ENCODE assay signal across 18 cellular contexts in genomic region chr9:75491533-75491932, GRCh38.
A peak's percentile ranks its signal among the peaks of the same experiment; 100 is the strongest.
DNase-seq lines count a peak whose midpoint lies in the region; ATAC-seq and TF ChIP-seq lines count a peak whose summit lies in the region.
"Had no signal": no experiment of that assay in that cellular context is flagged by ENCODE, and none has a peak within 500 bp of the region (broad histone marks: within the 10 kb centered on the region; RNA-seq: fewer than 3 reads in every experiment).

No MANE protein-coding gene starts in this region.

- H2AFZ ChIP-seq in GM23338 (peak overlapping the region; percentile 12; the same call in 1 of the 2 replicates), parathyroid adenoma (peak overlapping the region; percentile 62), smooth muscle cell (ENCODE audit: low read depth) (no peak overlapping the region)

- H3K9me3 ChIP-seq in gastroesophageal sphincter (no peaks in the 10 kb centered on the region), parathyroid adenoma (ENCODE audit: control insufficient read depth, low read length) (no peaks in the 10 kb centered on the region), smooth muscle cell (replicated peaks; ENCODE audit: low read depth) (no peaks in the 10 kb centered on the region)

- no peaks in the 10 kb centered on the region; the same call in 1 of the 2 replicates for H3K9me2 ChIP-seq in GM23338 (ENCODE audit: insufficient read depth)

- WGBS in gastroesophageal sphincter (ENCODE audit: low coverage in 1 of 2), 2 donors = 75% methylated on average over 1 of the region's 1 CpG; no CpG with 5 or more reads in 1 of the 2 donors
- WGBS in smooth muscle cell (ENCODE audit: low lambda C conversion rate) = 61% methylated on average over 1 of the region's 1 CpG

- no peaks in the 10 kb centered on the region for H3K79me2 ChIP-seq in GM23338 (replicated peaks; ENCODE audit: insufficient read depth)
- H3K79me2 ChIP-seq in parathyroid adenoma = no peaks in the 10 kb centered on the region
- H3K79me2 ChIP-seq in smooth muscle cell (ENCODE audit: low read depth) = no peaks in the 10 kb centered on the region

- H3K4me1 ChIP-seq in GM23338 (ENCODE audit: insufficient read depth) (no peaks in the 10 kb centered on the region), gastroesophageal sphincter (peaks cover 0 to 20% (median 0%) of the 10 kb centered on the region in 3 donors), parathyroid adenoma (peaks cover 23% of the 10 kb centered on the region), smooth muscle cell (ENCODE audit: low read depth) (no peaks in the 10 kb centered on the region)

- no peaks in the 10 kb centered on the region for H4K20me1 ChIP-seq in GM23338 (replicated peaks; ENCODE audit: insufficient read depth)
- no peaks in the 10 kb centered on the region for H4K20me1 ChIP-seq in smooth muscle cell (ENCODE audit: low read depth)
- H4K20me1 ChIP-seq: BLaER1 treated with 17β-estradiol and CSF1 and Interleukin-3, amounts not matched to agents 10 nM and 100 nM had no signal

- peaks cover 10% of the 10 kb centered on the region for H3K9me3 Mint-ChIP-seq in GM23338
- H3K9me3 Mint-ChIP-seq: CD8-positive, alpha-beta T cell had no signal

- peaks cover 8% of the 10 kb centered on the region for H3K36me3 Mint-ChIP-seq in GM23338 (ENCODE audit: low read depth)
- H3K36me3 Mint-ChIP-seq: CD8-positive, alpha-beta T cell had no signal

- DNase-seq in GM23338 (ENCODE audit: low spot score) (no peak), MV-4-11 (lab: John Stamatoyannopoulos, UW) (peak; percentile 29), smooth muscle cell (lab: John Stamatoyannopoulos, UW; ENCODE audit: unreplicated experiment) (no peak)
- DNase-seq: Calu3; CD8-positive, alpha-beta T cell; EL; NCI-H1105; NCI-H2081; NCI-H510A treated with DMSO at 0.1 percent for 48 hours; NCI-H774; SW 1271 had no signal

- TF ChIP-seq EP300 in gastroesophageal sphincter (IDR thresholded peaks at IDR 0.05) = no peak

- H3K27ac ChIP-seq in GM23338 (ENCODE audit: low read depth) = no peak overlapping the region
- no peak overlapping the region for H3K27ac ChIP-seq in gastroesophageal sphincter
- peak overlapping the region; percentile 67 for H3K27ac ChIP-seq in parathyroid adenoma
- H3K27ac ChIP-seq in smooth muscle cell (ENCODE audit: low read depth) = no peak overlapping the region
- H3K27ac ChIP-seq: BLaER1 treated with 17β-estradiol and CSF1 and Interleukin-3, amounts not matched to agents 10 nM and 100 nM had no signal

- H3K27me3 ChIP-seq in GM23338 (ENCODE audit: insufficient read depth) = no peaks in the 10 kb centered on the region
- no peaks in the 10 kb centered on the region for H3K27me3 ChIP-seq in gastroesophageal sphincter
- H3K27me3 ChIP-seq in parathyroid adenoma (ENCODE audit: control insufficient read depth, insufficient read depth, low read length) = no peaks in the 10 kb centered on the region
- H3K27me3 ChIP-seq in smooth muscle cell (ENCODE audit: low read depth) = peaks cover 73% of the 10 kb centered on the region
- H3K27me3 ChIP-seq: BLaER1 treated with 17β-estradiol and CSF1 and Interleukin-3, amounts not matched to agents 10 nM and 100 nM had no signal

- H3K4me3 ChIP-seq in GM23338 = no peak overlapping the region
- H3K4me3 ChIP-seq in gastroesophageal sphincter = no peak overlapping the region
- H3K4me3 ChIP-seq in parathyroid adenoma (ENCODE audit: low read depth, low read length) = no peak overlapping the region
- no peak overlapping the region for H3K4me3 ChIP-seq in smooth muscle cell
- H3K4me3 ChIP-seq: BLaER1 treated with 17β-estradiol and CSF1 and Interleukin-3, amounts not matched to agents 10 nM and 100 nM; GM12878 had no signal

- no peak overlapping the region for H3K27ac Mint-ChIP-seq in GM23338
- H3K27ac Mint-ChIP-seq: CD8-positive, alpha-beta T cell had no signal

- H3K4me2 ChIP-seq in GM23338 (no peak overlapping the region), parathyroid adenoma (ENCODE audit: low read length) (peak overlapping the region; percentile 10), smooth muscle cell (no peak overlapping the region)
- H3K4me2 ChIP-seq: BLaER1 treated with 17β-estradiol and CSF1 and Interleukin-3, amounts not matched to agents 10 nM and 100 nM had no signal

- no peak for ATAC-seq in GM23338
- ATAC-seq in gastroesophageal sphincter = peak; percentile 51
- ATAC-seq in HG03457 (IDR thresholded peaks at IDR 0.05; ENCODE audit: unreplicated experiment) = no peak
- no peak for ATAC-seq in GM19351 (IDR thresholded peaks at IDR 0.05; ENCODE audit: unreplicated experiment)
- ATAC-seq: CD8-positive, alpha-beta T cell; GM12878; Panc1 had no signal

- TF ChIP-seq POLR2A in gastroesophageal sphincter (IDR thresholded peaks at IDR 0.05) = no peak

- H3K27me3 Mint-ChIP-seq in GM23338 (ENCODE audit: insufficient read depth, low read depth, poor library complexity) = peaks cover 2% of the 10 kb centered on the region

- H3K9ac ChIP-seq in parathyroid adenoma (no peak overlapping the region), smooth muscle cell (ENCODE audit: low read depth) (no peak overlapping the region)
- H3K9ac ChIP-seq: BLaER1 treated with 17β-estradiol and CSF1 and Interleukin-3, amounts not matched to agents 10 nM and 100 nM had no signal

- TF ChIP-seq CTCF in GM23338 (conservative IDR thresholded peaks at IDR 0.05; ENCODE audit: low read depth in 2 of 2) (no peak), gastroesophageal sphincter (IDR thresholded peaks at IDR 0.05) (no peak), parathyroid adenoma (IDR thresholded peaks at IDR 0.05) (no peak), smooth muscle cell (IDR thresholded peaks at IDR 0.05; ENCODE audit: borderline replicate concordance, insufficient read depth, poor library complexity, severe bottlenecking) (no peak)

- H3F3A ChIP-seq in GM23338 (replicated peaks; ENCODE audit: low read depth) = no peaks in the 10 kb centered on the region
- no peaks in the 10 kb centered on the region for H3F3A ChIP-seq in smooth muscle cell (ENCODE audit: low read depth)

- H3K4me3 Mint-ChIP-seq in GM23338 = no peak overlapping the region
- H3K4me3 Mint-ChIP-seq: CD8-positive, alpha-beta T cell had no signal

- no peaks in the 10 kb centered on the region for H3K4me1 Mint-ChIP-seq in GM23338

- H3K36me3 ChIP-seq in GM23338 (ENCODE audit: insufficient read depth) (no peaks in the 10 kb centered on the region), gastroesophageal sphincter (no peaks in the 10 kb centered on the region), parathyroid adenoma (ENCODE audit: control insufficient read depth, insufficient read depth, low read length) (no peaks in the 10 kb centered on the region), smooth muscle cell (ENCODE audit: low read depth) (no peaks in the 10 kb centered on the region)
- H3K36me3 ChIP-seq: BLaER1 treated with 17β-estradiol and CSF1 and Interleukin-3, amounts not matched to agents 10 nM and 100 nM had no signal

TF ChIP-seq in GM23338, 12 proteins besides CTCF, POLR2A, EP300 and RAD21:
- TF ChIP-seq ETS1 (IDR thresholded peaks at IDR 0.05) = no peak
- no peak for TF ChIP-seq ZNF114 (CRISPR knock-in tag; IDR thresholded peaks at IDR 0.05)
- TF ChIP-seq CREB1 (CRISPR knock-in tag; IDR thresholded peaks at IDR 0.05; ENCODE audit: low read depth) = no peak
- TF ChIP-seq STAT1 (IDR thresholded peaks at IDR 0.05; ENCODE audit: unreplicated experiment) = no peak
